Comparison of ENCODE assay signal across 8 cellular contexts in the genomic region with DNA sequence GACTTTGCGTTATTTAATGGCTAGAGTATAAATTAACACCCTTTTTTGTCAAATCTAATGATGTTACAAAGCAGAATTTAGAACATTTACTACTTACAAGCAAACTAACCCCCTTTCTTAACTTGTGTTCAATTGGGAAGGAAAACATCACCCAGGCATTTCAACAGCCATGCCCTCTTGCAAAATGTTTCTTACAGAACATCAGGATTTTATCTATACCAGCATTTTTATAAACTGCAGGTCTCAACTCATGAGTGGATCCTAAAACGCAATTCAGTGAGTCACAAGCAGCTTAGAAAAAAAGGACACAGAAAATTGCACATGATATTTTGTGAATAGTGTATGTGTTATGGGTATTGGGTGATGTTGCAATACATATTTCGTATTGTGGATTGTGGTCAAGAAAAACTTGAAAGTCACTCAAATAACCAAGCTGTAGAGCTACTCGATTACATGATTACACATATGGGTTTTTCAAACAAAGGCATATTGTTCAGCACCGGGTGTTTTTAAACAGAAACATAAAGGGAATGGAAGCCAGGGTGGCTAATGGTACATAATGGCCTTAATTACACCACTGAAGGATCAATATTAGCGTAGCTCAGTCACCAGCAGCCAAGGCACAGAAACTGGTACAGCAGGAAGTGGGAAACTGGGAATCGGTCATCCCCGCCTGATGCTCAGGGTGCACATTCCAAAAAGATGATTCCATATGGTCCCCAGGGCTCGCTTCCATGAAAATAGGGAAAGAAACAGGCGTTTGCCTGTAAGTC. TPM values are rescaled to one million over a fixed set of nuclear protein-coding genes. Genes with fewer than 3 reads are reported as not detected.
DNase-seq lines count a peak whose midpoint lies in the region; ATAC-seq, FAIRE-seq and TF ChIP-seq lines count a peak whose summit lies in the region.

No MANE protein-coding gene starts in this region.

- TF ChIP-seq RAD21 in K562 (CRISPR knock-in tag; conservative IDR thresholded peaks at IDR 0.05 in 1 of 2, IDR thresholded peaks at IDR 0.05 in 1 of 2) (no peak), HepG2 (CRISPR knock-in tag; IDR thresholded peaks at IDR 0.05) (no peak)

- H3K27ac ChIP-seq in K562 (ENCODE audit: extremely low read depth, low read depth, low read length) (no peak overlapping the region), HepG2 (ENCODE audit: extremely low read length, insufficient read depth, low read length) (peak overlapping the region; percentile 81), thymus (ENCODE audit: low read depth) (peak overlapping the region; percentile 0)

- BruUV-seq in K562 (replicated peaks; lab: Mats Ljungman, UMichigan): no TSS peak
- BruUV-seq in HepG2 (replicated peaks; lab: Mats Ljungman, UMichigan): no TSS peak

- H3K4me3 ChIP-seq in K562 (peak overlapping the region; percentile 57), HepG2 (replicated peaks in 1 of 3; ENCODE audit: insufficient read depth in 1 of 3, low read depth in 2 of 3, low read length in 3 of 3) (peak overlapping the region; percentile 76 to 92 (median 78)), thymus (ENCODE audit: low read length) (peak overlapping the region; percentile 72)

- peaks cover 54% of the 10 kb centered on the region for H3K4me1 Mint-ChIP-seq in T-helper 2 cell treated with Interferon-gamma antibody and Interleukin-4, amounts not matched to agents 5 μg/mL and 100 μg/mL, for 36 hours (ENCODE audit: low read depth)

- CTCF ChIA-PET in K562 (lab: Yijun Ruan, JAX; ENCODE audit: low intra/inter-chr PET ratio): no interaction called here
- CTCF ChIA-PET in HepG2 (lab: Yijun Ruan, JAX; ENCODE audit: low intra/inter-chr PET ratio, low total read pairs): no interaction called here

- TF ChIP-seq EP300 in K562 (IDR thresholded peaks at IDR 0.05; ENCODE audit: low read length) (no peak), HepG2 (IDR thresholded peaks at IDR 0.05; ENCODE audit: low read depth in 2 of 2, low read length in 2 of 2) (peak in 1 of 2 experiments; percentile 30; a peak in 1 of 4 replicates), HepG2 (CRISPR knock-in tag; IDR thresholded peaks at IDR 0.05; ENCODE audit: borderline replicate concordance) (no peak)

- H3K9me3 Mint-ChIP-seq in T-helper 2 cell treated with Interferon-gamma antibody and Interleukin-4, amounts not matched to agents 5 μg/mL and 100 μg/mL, for 36 hours: no peaks in the 10 kb centered on the region

- H3K4me2 ChIP-seq in K562 (ENCODE audit: insufficient read depth, low read length) (peak overlapping the region; percentile 81), HepG2 (ENCODE audit: low read depth, low read length) (peak overlapping the region; percentile 85)

- H4K20me1 ChIP-seq in K562 (replicated peaks; ENCODE audit: control insufficient read depth, insufficient read depth, low read length) (no peaks in the 10 kb centered on the region), HepG2 (ENCODE audit: insufficient read depth, low read length) (no peaks in the 10 kb centered on the region)

- intact Hi-C loops in K562 (cut with micrococcal nuclease) (loop anchor here (2.0 kb wide), 1 partner anchor 19 kb away; no protein-coding TSS in a partner anchor), HepG2 (cut with micrococcal nuclease; ENCODE audit: unreplicated experiment) (loop anchor here (2.0 to 10.0 kb wide), 4 partner anchors 17 to 421 kb away; a partner anchor contains a TSS)

- POLR2A ChIA-PET in K562 (lab: Yijun Ruan, JAX): interaction anchor here (0.6 to 3.0 kb wide), 5 partner anchors 9 to 422 kb away, joined by 3 to 12 read pairs (median 3); no protein-coding TSS in a partner anchor
- POLR2A ChIA-PET in HepG2 (lab: Yijun Ruan, JAX): interaction anchor here (0.5 to 5.4 kb wide), 9 partner anchors 16 to 436 kb away, joined by 3 to 53 read pairs (median 4); a partner anchor contains a TSS

- H3K27me3 ChIP-seq in K562 (ENCODE audit: control insufficient read depth in 2 of 2, insufficient read depth in 2 of 2, low read length in 2 of 2) (no peaks in the 10 kb centered on the region), HepG2 (ENCODE audit: control insufficient read depth in 1 of 2, insufficient read depth in 2 of 2, low read length in 2 of 2) (no peaks in the 10 kb centered on the region), thymus (ENCODE audit: control insufficient read depth, insufficient read depth) (peaks cover 9% of the 10 kb centered on the region)

- H3K4me3 Mint-ChIP-seq in T-helper 2 cell treated with Interferon-gamma antibody and Interleukin-4, amounts not matched to agents 5 μg/mL and 100 μg/mL, for 36 hours: peak overlapping the region; percentile 88

- no peaks in the 10 kb centered on the region for H3K79me2 ChIP-seq in K562 (ENCODE audit: control insufficient read depth, insufficient read depth, low read length)
- H3K79me2 ChIP-seq in HepG2 (ENCODE audit: insufficient read depth, low read length): peaks cover 5% of the 10 kb centered on the region

- 58% methylated on average over 10 of the region's 10 CpGs for WGBS in K562 (ENCODE audit: insufficient coverage, low coverage, missing lambda C conversion rate)
- 17% methylated on average over 10 of the region's 10 CpGs for WGBS in HepG2 (ENCODE audit: low lambda C conversion rate)
- WGBS in thymus: 93% methylated on average over 10 of the region's 10 CpGs

- H3K9me1 ChIP-seq in K562 (ENCODE audit: control insufficient read depth, insufficient read depth, low read length): no peaks in the 10 kb centered on the region

- no peak for DNase-seq in T-helper 2 cell treated with Interferon-gamma antibody and Interleukin-4, amounts not matched to agents 5 μg/mL and 100 μg/mL, for 36 hours (ENCODE audit: low spot score)
- DNase-seq in T-helper 2 cell (no peak), NCI-H2081 treated with DMSO at 0.1 percent for 48 hours (lab: John Stamatoyannopoulos, UW) (peak; percentile 87), K562 (ENCODE audit: extremely low read depth in 1 of 4, low spot score in 3 of 4) (no peak), HepG2 (ENCODE audit: low spot score) (peak; percentile 89), NK-92 (lab: John Stamatoyannopoulos, UW; ENCODE audit: unreplicated experiment) (no peak)

- H3K27me3 Mint-ChIP-seq in T-helper 2 cell treated with Interferon-gamma antibody and Interleukin-4, amounts not matched to agents 5 μg/mL and 100 μg/mL, for 36 hours (ENCODE audit: low read depth): no peaks in the 10 kb centered on the region

- H3K9ac ChIP-seq in K562 (ENCODE audit: insufficient read depth in 1 of 2, low read depth in 2 of 2, low read length in 2 of 2): peak overlapping the region in 1 of 2 experiments; percentile 46; a peak in 1 of 4 replicates
- peak overlapping the region; percentile 82 for H3K9ac ChIP-seq in HepG2 (ENCODE audit: insufficient read depth, low read depth, low read length)

- H3K36me3 ChIP-seq in K562 (ENCODE audit: control insufficient read depth, insufficient read depth, low read length): no peaks in the 10 kb centered on the region
- no peaks in the 10 kb centered on the region; a peak in 1 of 5 replicates for H3K36me3 ChIP-seq in HepG2 (replicated peaks in 1 of 2; ENCODE audit: control insufficient read depth in 1 of 2, insufficient read depth in 2 of 2, low read length in 2 of 2)
- no peaks in the 10 kb centered on the region for H3K36me3 ChIP-seq in thymus (ENCODE audit: control insufficient read depth, insufficient read depth)

- FAIRE-seq in K562 (lab: Jason Lieb, UNC): no peak
- FAIRE-seq in HepG2 (lab: Jason Lieb, UNC): peak; percentile 18

- no peak for ATAC-seq in K562
- ATAC-seq in HepG2: peak; percentile 12
- no peak for ATAC-seq in GM21717 (IDR thresholded peaks at IDR 0.05; ENCODE audit: unreplicated experiment)

- H2AFZ ChIP-seq in K562 (ENCODE audit: low read depth, low read length): no peak overlapping the region
- H2AFZ ChIP-seq in HepG2 (ENCODE audit: low read length): no peak overlapping the region

- H3K27ac Mint-ChIP-seq in T-helper 2 cell treated with Interferon-gamma antibody and Interleukin-4, amounts not matched to agents 5 μg/mL and 100 μg/mL, for 36 hours: peak overlapping the region; percentile 73

- H3K4me1 ChIP-seq in K562 (replicated peaks in 1 of 2; ENCODE audit: control insufficient read depth in 2 of 2, insufficient read depth in 2 of 2, low read length in 2 of 2): peaks cover 13 to 26% of the 10 kb centered on the region in 2 experiments
- H3K4me1 ChIP-seq in HepG2 (ENCODE audit: insufficient read depth, low read length): peaks cover 77% of the 10 kb centered on the region
- H3K4me1 ChIP-seq in thymus (ENCODE audit: control insufficient read depth, insufficient read depth, low read length): peaks cover 8% of the 10 kb centered on the region

- in situ Hi-C loops in K562 (cut with MboI) (loop anchor here (25.0 kb wide), 1 partner anchor 494 kb away; no protein-coding TSS in a partner anchor), HepG2 (cut with HindIII; ENCODE audit: extremely low pct_ligation_motif_present, low pct_unique_long_range_greater_than_20kb) (loop anchor here (10.0 kb wide), 2 partner anchors 309 to 481 kb away; no protein-coding TSS in a partner anchor)

- H3K36me3 Mint-ChIP-seq in T-helper 2 cell treated with Interferon-gamma antibody and Interleukin-4, amounts not matched to agents 5 μg/mL and 100 μg/mL, for 36 hours (ENCODE audit: low read depth): peaks cover 16% of the 10 kb centered on the region

- TF ChIP-seq CTCF in K562 (IDR thresholded peaks at IDR 0.05 in 2 of 3, conservative IDR thresholded peaks at IDR 0.05 in 1 of 3; ENCODE audit: insufficient read depth in 2 of 3, low read depth in 1 of 3, low read length in 3 of 3) (no peak), HepG2 (CRISPR knock-in tag; IDR thresholded peaks at IDR 0.05) (no peak)

- no peaks in the 10 kb centered on the region for H3K9me3 ChIP-seq in K562 (replicated peaks; ENCODE audit: control insufficient read depth, insufficient read depth, low read depth, low read length)
- no peaks in the 10 kb centered on the region for H3K9me3 ChIP-seq in HepG2 (ENCODE audit: low read length)
- H3K9me3 ChIP-seq in thymus (ENCODE audit: control insufficient read depth): no peaks in the 10 kb centered on the region

- TF ChIP-seq POLR2A in K562 (conservative IDR thresholded peaks at IDR 0.05): no peak
- TF ChIP-seq POLR2A in HepG2 (IDR thresholded peaks at IDR 0.05; ENCODE audit: insufficient read depth in 1 of 2, low read depth in 2 of 2, low read length in 2 of 2): no peak

RNA-seq across cellular contexts. Expression of a gene that starts 1.4 kb away (rescaled TPM):
- total RNA-seq in K562 (2011; cell fraction: chromatin; rRNA removed; ENCODE audit: low replicate concordance): 35.8 and 60.9 TPM in 2 replicates
- 25.4 and 31.2 TPM in 2 replicates for total RNA-seq in K562 (2011; cell fraction: nucleolus; rRNA removed)
- total RNA-seq in K562 (2011; cell fraction: nucleoplasm; rRNA removed): 29.5 and 34.1 TPM in 2 replicates
- 10.9 and 12.8 TPM in 2 replicates for total RNA-seq in K562 (2014; rRNA removed)
- total RNA-seq in K562 (2014; rRNA removed; fragmentation: Illumina TruSeq; extraction: Trizol): 12.1 and 14.7 TPM in 2 replicates
- total RNA-seq in K562 (2015; rRNA removed; fragmentation: Illumina TruSeq; extraction: Trizol): 8.2 and 8.6 TPM in 2 replicates
- 11.8 and 13.2 TPM in 2 replicates for total RNA-seq in K562 (2021)
- 11.6 and 16.9 TPM in 2 replicates for polyA plus RNA-seq in K562 (2011; rRNA removed)
- 11.3 and 11.5 TPM in 2 replicates for polyA plus RNA-seq in K562 (2011; cell fraction: cytosol; rRNA removed)
- 13.7 and 16.1 TPM in 2 replicates for polyA plus RNA-seq in K562 (2011; cell fraction: nucleus; rRNA removed)
- 16.5 and 60.4 TPM in 2 replicates for polyA plus RNA-seq in K562 (2012)
- polyA plus RNA-seq in K562 (2014; fragmentation: Illumina TruSeq; extraction: Trizol): 15.6 and 15.9 TPM in 2 replicates
- 1 to 10 TPM; 3.7 to 3.8 TPM for polyA plus RNA-seq in K562 (2014; fragmentation: Nextera tagmentation; extraction: Ambion mirVana)
- polyA plus RNA-seq in K562 (2014; rRNA removed): 16.0 and 23.5 TPM in 2 replicates
- 11.4 and 16.7 TPM in 2 replicates for polyA minus RNA-seq in K562 (2011; rRNA and poly(A)+ RNA removed)
- polyA minus RNA-seq in K562 (2011; cell fraction: cytosol; rRNA and poly(A)+ RNA removed): 6.6 and 7.8 TPM in 2 replicates
- polyA minus RNA-seq in K562 (2011; cell fraction: nucleus; rRNA and poly(A)+ RNA removed): 10.8 and 14.7 TPM in 2 replicates
- total RNA-seq in HepG2 (2016; rRNA removed; fragmentation: Illumina TruSeq; extraction: Trizol): 27.1 and 29.4 TPM in 2 replicates
- 42.3 and 43.2 TPM in 2 replicates for total RNA-seq in HepG2 (2016; cell fraction: cytosol; rRNA removed; fragmentation: Illumina TruSeq; extraction: Trizol; ENCODE audit: low read depth)
- total RNA-seq in HepG2 (2016; cell fraction: insoluble cytoplasmic fraction; rRNA removed; fragmentation: Illumina TruSeq; extraction: Trizol): 26.8 and 26.9 TPM in 2 replicates
- total RNA-seq in HepG2 (2016; cell fraction: membrane; rRNA removed; fragmentation: Illumina TruSeq; extraction: Trizol): 52.2 and 60.9 TPM in 2 replicates
- 20.0 and 20.6 TPM in 2 replicates for total RNA-seq in HepG2 (2016; cell fraction: nucleus; rRNA removed; fragmentation: Illumina TruSeq; extraction: Trizol)
- polyA plus RNA-seq in HepG2 (2011; rRNA removed): 135 and 141 TPM in 2 replicates
- 141 and 148 TPM in 2 replicates for polyA plus RNA-seq in HepG2 (2011; cell fraction: cytosol; rRNA removed)
- 91.7 and 99.3 TPM in 2 replicates for polyA plus RNA-seq in HepG2 (2011; cell fraction: nucleus; rRNA removed)
- 48.1 and 57.2 TPM in 2 replicates for polyA plus RNA-seq in HepG2 (2012)
- polyA plus RNA-seq in HepG2 (2016; cell fraction: cytosol; fragmentation: Illumina TruSeq; extraction: Trizol; ENCODE audit: low read depth): 45.3 and 47.3 TPM in 2 replicates
- polyA plus RNA-seq in HepG2 (2016; cell fraction: insoluble cytoplasmic fraction; fragmentation: Illumina TruSeq; extraction: Trizol; ENCODE audit: low read depth): 33.2 and 35.9 TPM in 2 replicates
- 57.1 and 57.2 TPM in 2 replicates for polyA plus RNA-seq in HepG2 (2016; cell fraction: membrane; fragmentation: Illumina TruSeq; extraction: Trizol; ENCODE audit: low read depth)
- 21.9 and 35.2 TPM in 2 replicates for polyA plus RNA-seq in HepG2 (2016; cell fraction: nucleus; fragmentation: Illumina TruSeq; extraction: Trizol; ENCODE audit: insufficient read depth, low read depth)
- polyA minus RNA-seq in HepG2 (2011; rRNA and poly(A)+ RNA removed; ENCODE audit: low replicate concordance): 18.4 and 144 TPM in 2 replicates
- 64.7 and 68.0 TPM in 2 replicates for polyA minus RNA-seq in HepG2 (2011; cell fraction: cytosol; rRNA and poly(A)+ RNA removed)
- 130 and 135 TPM in 2 replicates for polyA minus RNA-seq in HepG2 (2011; cell fraction: nucleus; rRNA and poly(A)+ RNA removed)
- 17.8 TPM for polyA plus RNA-seq in thymus

RNA-seq across cellular contexts. Expression of a gene that starts 56.3 kb away (rescaled TPM):
- 46.4 and 78.7 TPM in 2 replicates for total RNA-seq in K562 (2011; cell fraction: chromatin; rRNA removed; ENCODE audit: low replicate concordance)
- total RNA-seq in K562 (2011; cell fraction: nucleolus; rRNA removed): 33.2 and 34.7 TPM in 2 replicates
- 52.1 and 66.6 TPM in 2 replicates for total RNA-seq in K562 (2011; cell fraction: nucleoplasm; rRNA removed)
- total RNA-seq in K562 (2014; rRNA removed) (58.9 and 67.5 TPM in 2 replicates), K562 (2014; rRNA removed; fragmentation: Illumina TruSeq; extraction: Trizol) (69.2 and 85.5 TPM in 2 replicates), K562 (2015; rRNA removed; fragmentation: Illumina TruSeq; extraction: Trizol) (69.4 and 70.5 TPM in 2 replicates), K562 (2021) (83.4 and 87.2 TPM in 2 replicates), HepG2 (2016; rRNA removed; fragmentation: Illumina TruSeq; extraction: Trizol) (266 and 335 TPM in 2 replicates)
- polyA plus RNA-seq in K562 (2011; rRNA removed) (67.3 and 95.6 TPM in 2 replicates), K562 (2014; fragmentation: Illumina TruSeq; extraction: Trizol) (58.2 and 58.3 TPM in 2 replicates), K562 (2014; fragmentation: Nextera tagmentation; extraction: Ambion mirVana) (10 to 100 TPM; 15.0 to 16.3 TPM), K562 (2014; rRNA removed) (56.0 and 73.0 TPM in 2 replicates), HepG2 (2011; rRNA removed) (250 and 265 TPM in 2 replicates), thymus (144 TPM)
- polyA plus RNA-seq in K562 (2011; cell fraction: cytosol; rRNA removed): 40.0 and 44.9 TPM in 2 replicates
- polyA plus RNA-seq in K562 (2011; cell fraction: nucleus; rRNA removed): 65.4 and 66.4 TPM in 2 replicates
- polyA plus RNA-seq in K562 (2012): 63.3 and 108 TPM in 2 replicates
- polyA minus RNA-seq in K562 (2011; rRNA and poly(A)+ RNA removed): 140 and 184 TPM in 2 replicates
- 105 and 124 TPM in 2 replicates for polyA minus RNA-seq in K562 (2011; cell fraction: cytosol; rRNA and poly(A)+ RNA removed)
- polyA minus RNA-seq in K562 (2011; cell fraction: nucleus; rRNA and poly(A)+ RNA removed): 57.4 and 90.2 TPM in 2 replicates
- 24.5 and 25.0 TPM in 2 replicates for total RNA-seq in HepG2 (2016; cell fraction: cytosol; rRNA removed; fragmentation: Illumina TruSeq; extraction: Trizol; ENCODE audit: low read depth)
- 274 and 331 TPM in 2 replicates for total RNA-seq in HepG2 (2016; cell fraction: insoluble cytoplasmic fraction; rRNA removed; fragmentation: Illumina TruSeq; extraction: Trizol)
- 50.4 and 51.0 TPM in 2 replicates for total RNA-seq in HepG2 (2016; cell fraction: membrane; rRNA removed; fragmentation: Illumina TruSeq; extraction: Trizol)
- 144 and 151 TPM in 2 replicates for total RNA-seq in HepG2 (2016; cell fraction: nucleus; rRNA removed; fragmentation: Illumina TruSeq; extraction: Trizol)
- polyA plus RNA-seq in HepG2 (2011; cell fraction: cytosol; rRNA removed): 227 and 241 TPM in 2 replicates
- 192 and 209 TPM in 2 replicates for polyA plus RNA-seq in HepG2 (2011; cell fraction: nucleus; rRNA removed)
- 200 and 223 TPM in 2 replicates for polyA plus RNA-seq in HepG2 (2012)
- polyA plus RNA-seq in HepG2 (2016; cell fraction: cytosol; fragmentation: Illumina TruSeq; extraction: Trizol; ENCODE audit: low read depth): 19.1 and 23.5 TPM in 2 replicates
- polyA plus RNA-seq in HepG2 (2016; cell fraction: insoluble cytoplasmic fraction; fragmentation: Illumina TruSeq; extraction: Trizol; ENCODE audit: low read depth): 302 and 333 TPM in 2 replicates
- polyA plus RNA-seq in HepG2 (2016; cell fraction: membrane; fragmentation: Illumina TruSeq; extraction: Trizol; ENCODE audit: low read depth): 32.1 and 33.4 TPM in 2 replicates
- 152 and 173 TPM in 2 replicates for polyA plus RNA-seq in HepG2 (2016; cell fraction: nucleus; fragmentation: Illumina TruSeq; extraction: Trizol; ENCODE audit: insufficient read depth, low read depth)
- polyA minus RNA-seq in HepG2 (2011; rRNA and poly(A)+ RNA removed; ENCODE audit: low replicate concordance): 250 and 886 TPM in 2 replicates
- polyA minus RNA-seq in HepG2 (2011; cell fraction: cytosol; rRNA and poly(A)+ RNA removed): 449 and 493 TPM in 2 replicates
- polyA minus RNA-seq in HepG2 (2011; cell fraction: nucleus; rRNA and poly(A)+ RNA removed): 609 and 625 TPM in 2 replicates

Comparison
In these comparisons a context has a peak if more than half of its experiments do, and no peak if none do; other contexts are left out.
1. DNase-seq: peak in NCI-H2081 treated with DMSO at 0.1 percent for 48 hours (single experiment) and HepG2 (single experiment); none in T-helper 2 cell treated with Interferon-gamma antibody and Interleukin-4, amounts not matched to agents 5 μg/mL and 100 μg/mL, for 36 hours (single experiment), T-helper 2 cell (0 of 5), K562 (0 of 4) and NK-92 (single experiment).
2. Peak in every context shown above with its lines, with median percentiles within 50 percentile points of each other: H3K4me3 ChIP-seq.